ENCODE assay signal across 23 cellular contexts in the genomic region with DNA sequence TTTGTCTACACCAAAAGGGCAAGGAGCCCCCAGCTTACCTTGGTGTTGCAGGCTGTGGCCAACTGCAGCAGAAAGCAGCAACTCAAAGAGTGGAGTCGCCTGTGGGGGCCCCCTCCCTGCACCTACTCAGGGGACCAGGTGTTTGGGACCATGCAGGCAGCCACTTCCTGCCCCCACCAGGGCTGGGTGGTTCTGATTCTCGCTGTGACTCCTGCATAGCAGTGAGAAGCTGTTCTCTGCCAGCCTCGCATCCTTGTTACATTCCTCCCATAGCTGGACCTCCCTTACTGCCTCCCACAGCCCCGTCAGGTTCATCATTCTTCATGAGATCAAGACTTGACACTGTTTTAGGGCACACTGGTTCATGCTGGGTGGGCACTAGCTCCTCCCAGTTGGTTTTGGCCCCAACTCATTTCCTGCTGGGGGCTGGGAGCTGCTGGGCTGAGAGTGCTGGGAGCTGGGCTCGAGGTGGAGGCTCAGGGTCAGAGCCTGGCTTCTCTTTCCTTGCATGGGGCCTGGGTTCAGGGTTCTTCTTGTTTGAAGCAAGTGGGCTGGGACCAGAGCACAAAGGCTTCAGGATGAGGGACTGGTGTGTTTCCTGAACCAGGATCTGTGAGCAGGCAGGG.
DNase-seq lines count a peak whose midpoint lies in the region; ATAC-seq, FAIRE-seq and TF ChIP-seq lines count a peak whose summit lies in the region.
"Had no signal": no experiment of that assay in that cellular context is flagged by ENCODE, and none has a peak within 500 bp of the region (broad histone marks: within the 10 kb centered on the region; RNA-seq: fewer than 3 reads in every experiment).

No MANE protein-coding gene starts in this region.

- H4K8ac ChIP-seq in mesendoderm (ENCODE audit: low read depth, low read length) = no peak overlapping the region

- TF ChIP-seq CTCF in right atrium auricular region (IDR thresholded peaks at IDR 0.05) (no peak), left ventricle myocardium inferior (IDR thresholded peaks at IDR 0.05; ENCODE audit: borderline replicate concordance) (no peak)

- no CpG with 5 or more reads among the region's 5 CpGs for WGBS in mesendoderm (ENCODE audit: extremely low coverage, insufficient coverage, low lambda C conversion rate)

- H4K5ac ChIP-seq in mesendoderm (ENCODE audit: low read length) = no peak overlapping the region

- H2AK5ac ChIP-seq in mesendoderm (ENCODE audit: low read length) = no peak overlapping the region

- no peak overlapping the region for H3K56ac ChIP-seq in mesendoderm (ENCODE audit: low read length)

- H2BK120ac ChIP-seq in mesendoderm (ENCODE audit: low read depth, low read length) = no peak overlapping the region

- H3K79me2 ChIP-seq in mesendoderm (ENCODE audit: control insufficient read depth, insufficient read depth, low read length) = no peaks in the 10 kb centered on the region

- no peak overlapping the region for H3K18ac ChIP-seq in mesendoderm (ENCODE audit: low read length)

- H3K4me1 ChIP-seq in right atrium auricular region (no peaks in the 10 kb centered on the region), left ventricle myocardium inferior (no peaks in the 10 kb centered on the region), mesendoderm (ENCODE audit: control insufficient read depth, low read depth, low read length) (peaks cover 3% of the 10 kb centered on the region)
- H3K4me1 ChIP-seq: A549, esophagus muscularis mucosa, foreskin keratinocyte, HAP-1 had no signal

- H2BK15ac ChIP-seq in mesendoderm (replicated peaks; ENCODE audit: low read depth) = no peak overlapping the region

- H3K36me3 ChIP-seq in right atrium auricular region (no peaks in the 10 kb centered on the region), left ventricle myocardium inferior (no peaks in the 10 kb centered on the region), mesendoderm (ENCODE audit: control insufficient read depth, insufficient read depth, low read length) (no peaks in the 10 kb centered on the region)
- H3K36me3 ChIP-seq: esophagus muscularis mucosa, HAP-1, MG63 had no signal

- H3K27ac ChIP-seq in right atrium auricular region (no peak overlapping the region), left ventricle myocardium inferior (replicated peaks) (no peak overlapping the region), mesendoderm (ENCODE audit: low read depth, low read length) (no peak overlapping the region)
- H3K27ac ChIP-seq: A549, esophagus muscularis mucosa, foreskin keratinocyte had no signal

- no peak overlapping the region for H3K4ac ChIP-seq in mesendoderm (ENCODE audit: low read depth, low read length)

- H2BK5ac ChIP-seq in mesendoderm (ENCODE audit: low read length) = no peak overlapping the region

- intact Hi-C loops in left ventricle myocardium inferior (cut with micrococcal nuclease) = no loop called here

- no peaks in the 10 kb centered on the region for H3K9me3 ChIP-seq in right atrium auricular region
- no peaks in the 10 kb centered on the region for H3K9me3 ChIP-seq in left ventricle myocardium inferior (replicated peaks)
- H3K9me3 ChIP-seq: A549, esophagus muscularis mucosa, HAP-1, MG63 had no signal

- no peak overlapping the region for H3K9ac ChIP-seq in mesendoderm (ENCODE audit: low read length)

- DNase-seq in right atrium auricular region (ENCODE audit: low spot score) = peak; percentile 26
- no peak for DNase-seq in left ventricle myocardium inferior
- peak; percentile 41 for DNase-seq in mesendoderm
- peak; percentile 43 for DNase-seq in urothelium cell line (ENCODE audit: low spot score)
- DNase-seq in stimulated activated CD4-positive, alpha-beta T cell treated with anti-CD3 and anti-CD28 coated beads, Interleukin-2, amount 100 ng/mL, for 48 hours = no peak
- DNase-seq in GM12892 (ENCODE audit: insufficient read length) = no peak
- DNase-seq: activated CD4-positive, alpha-beta T cell treated with anti-CD3 and anti-CD28 coated beads, Interleukin-2, amount 50 U/mL, for 1 hour; activated naive CD4-positive, alpha-beta T cell treated with anti-CD3 and anti-CD28 coated beads, Interleukin-2, amount 50 U/mL, for 16 hours; foreskin keratinocyte; mammary epithelial cell; MG63; NCI-H1417 treated with DMSO at 0.1 percent for 48 hours; NCI-H2081; NCI-H774; Right ventricle myocardium superior; stimulated activated CD8-positive, alpha-beta memory T cell treated with anti-CD3 and anti-CD28 coated beads, Interleukin-4, amount 100 ng/mL, for 48 hours had no signal

- TF ChIP-seq POLR2A in Raji (IDR thresholded peaks at IDR 0.05; ENCODE audit: insufficient read depth, low read depth, low read length) (peak; percentile 57; the same call in 1 of the 2 replicates), GM12892 (IDR thresholded peaks at IDR 0.05; ENCODE audit: low read depth, low read length) (no peak)

- H3K23ac ChIP-seq in mesendoderm (ENCODE audit: low read length) = no peak overlapping the region

- H3K27me3 ChIP-seq in right atrium auricular region = no peaks in the 10 kb centered on the region
- peaks cover 59% of the 10 kb centered on the region for H3K27me3 ChIP-seq in left ventricle myocardium inferior (ENCODE audit: low read depth)
- H3K27me3 ChIP-seq in mesendoderm (ENCODE audit: insufficient read depth, low read length, poor library complexity) = no peaks in the 10 kb centered on the region
- H3K27me3 ChIP-seq: foreskin keratinocyte, MG63 had no signal

- H3K79me1 ChIP-seq in mesendoderm (ENCODE audit: low read length) = no peaks in the 10 kb centered on the region

- H3K4me3 ChIP-seq in right atrium auricular region = no peak overlapping the region
- no peak overlapping the region for H3K4me3 ChIP-seq in left ventricle myocardium inferior
- no peak overlapping the region for H3K4me3 ChIP-seq in mesendoderm (ENCODE audit: low read length)
- H3K4me3 ChIP-seq: A549, esophagus muscularis mucosa, HAP-1, MG63 had no signal

- no peak for FAIRE-seq in urothelium cell line (lab: Jason Lieb, UNC)
- no peak for FAIRE-seq in GM12892 (lab: Jason Lieb, UNC)
- FAIRE-seq: A549, astrocyte, G401.6 had no signal

- H3K4me2 ChIP-seq in mesendoderm (ENCODE audit: low read length) = no peak overlapping the region
- H3K4me2 ChIP-seq: A549 had no signal

- no peak for ATAC-seq in HG03457 (IDR thresholded peaks at IDR 0.05; ENCODE audit: unreplicated experiment)
- ATAC-seq: A549, foreskin keratinocyte had no signal

Comparison
In these comparisons a context has a peak if more than half of its experiments do, and no peak if none do; other contexts are left out.
1. DNase-seq: peak in right atrium auricular region (single experiment), mesendoderm (single experiment) and urothelium cell line (single experiment); none in left ventricle myocardium inferior (single experiment), stimulated activated CD4-positive, alpha-beta T cell treated with anti-CD3 and anti-CD28 coated beads, Interleukin-2, amount 100 ng/mL, for 48 hours (0 of 2) and GM12892 (single experiment).